ENCODE assay signal across 1 cellular context in the genomic region with DNA sequence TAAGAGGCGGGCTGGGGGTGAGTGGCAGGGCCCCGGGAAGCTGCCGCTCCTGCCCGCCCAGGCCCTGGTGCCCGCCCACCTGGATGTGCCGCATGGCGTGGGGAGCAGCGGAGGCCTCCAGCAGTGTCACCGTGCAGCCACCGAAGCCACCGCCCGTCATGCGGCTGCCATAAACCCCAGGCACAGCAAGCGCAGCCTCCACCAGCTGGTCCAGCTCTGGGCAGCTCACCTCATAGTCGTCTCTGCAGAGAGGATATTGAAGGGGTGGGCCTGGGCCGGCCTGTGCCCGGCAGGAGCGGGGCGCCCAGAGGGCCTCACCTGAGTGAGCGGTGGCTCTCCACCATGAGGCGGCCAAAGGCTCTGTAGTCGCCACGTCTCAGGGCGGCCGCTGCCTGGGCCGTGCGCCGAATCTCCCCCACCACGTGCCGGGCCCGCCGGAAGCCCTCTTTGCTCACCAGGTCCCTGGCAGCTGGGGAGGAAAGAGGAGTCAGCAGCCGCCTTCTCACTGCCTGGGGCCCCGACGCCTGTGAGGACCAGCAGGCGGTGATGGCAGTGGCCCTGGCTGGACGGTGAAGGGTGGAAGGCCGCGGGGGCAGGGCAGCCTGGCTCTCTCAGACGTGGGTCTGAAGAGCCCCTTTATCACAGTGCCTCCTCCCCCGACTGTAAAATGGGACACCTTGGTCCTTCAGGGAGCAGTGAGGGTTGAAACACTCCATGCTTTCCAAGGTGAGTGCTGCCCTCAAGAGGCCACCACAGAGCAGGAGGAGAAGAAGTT.
TF ChIP-seq lines count a peak whose summit lies in the region.

No MANE protein-coding gene starts in this region.

TF ChIP-seq in A549, 52 proteins besides CTCF, POLR2A, EP300 and RAD21 (continued from another document):
- TF ChIP-seq HOXB13 (CRISPR knock-in tag; IDR thresholded peaks at IDR 0.05; ENCODE audit: low read depth): no peak
- TF ChIP-seq KDM5A (IDR thresholded peaks at IDR 0.05): no peak
